In the genomic region with DNA sequence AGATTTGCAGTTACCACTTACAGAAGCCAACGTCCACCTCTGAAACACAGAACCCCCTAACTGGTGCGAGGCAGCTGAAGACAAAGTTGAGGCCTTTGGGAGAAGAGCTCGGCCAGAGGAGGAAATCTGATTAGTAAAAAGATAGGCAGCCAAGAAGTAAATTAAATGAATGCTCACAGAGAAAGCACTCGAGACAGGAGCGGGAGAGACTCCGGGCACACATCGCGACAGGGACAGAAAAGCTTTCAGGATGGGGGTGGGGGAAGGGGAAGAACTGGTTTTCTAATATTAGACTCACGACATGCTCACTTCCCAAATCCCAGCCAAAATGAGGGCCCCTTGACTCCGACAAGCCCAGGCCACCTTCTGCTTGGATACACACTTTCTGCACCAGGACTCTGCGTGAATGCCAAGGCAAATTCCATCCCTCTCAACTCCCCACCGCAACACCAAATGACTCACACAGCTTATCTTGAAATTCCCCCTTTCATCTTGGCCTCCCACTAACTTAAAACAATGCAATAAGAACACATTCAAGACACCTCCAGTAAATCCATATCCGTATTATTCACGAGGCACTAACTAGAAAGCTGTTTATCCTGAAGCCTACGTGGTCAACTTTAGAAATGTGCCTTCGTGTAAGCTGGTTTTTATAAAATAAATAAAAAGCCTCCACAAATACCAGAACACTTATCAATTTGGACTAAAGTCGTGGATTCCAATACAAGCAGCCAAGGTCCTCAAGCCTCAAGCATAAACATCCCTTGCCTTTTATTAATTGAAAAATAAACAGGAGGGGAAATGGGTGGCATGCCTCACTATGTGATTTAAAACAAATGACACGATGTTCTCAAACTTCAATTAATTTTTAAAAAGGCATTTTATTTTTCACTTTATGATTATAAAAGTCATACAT, we compare ENCODE assay signal across 1 cellular context.
TF ChIP-seq lines count a peak whose summit lies in the region.

No MANE protein-coding gene starts in this region.

TF ChIP-seq in GM23338, 12 proteins besides CTCF, POLR2A, EP300 and RAD21 (continued from another document):
- TF ChIP-seq ZNF462 (CRISPR knock-in tag; IDR thresholded peaks at IDR 0.05) = no peak
- no peak for TF ChIP-seq STAT1 (IDR thresholded peaks at IDR 0.05; ENCODE audit: unreplicated experiment)
- no peak for TF ChIP-seq CREB1 (CRISPR knock-in tag; IDR thresholded peaks at IDR 0.05; ENCODE audit: low read depth)
- no peak for TF ChIP-seq ZNF114 (CRISPR knock-in tag; IDR thresholded peaks at IDR 0.05)
- no peak for TF ChIP-seq EZH2 (IDR thresholded peaks at IDR 0.05; ENCODE audit: low read depth, unreplicated experiment)
